Comparison of ENCODE assay signal across 14 cellular contexts in genomic region chr10:30644408-30644861, GRCh38. TPM values are rescaled to one million over a fixed set of nuclear protein-coding genes. Genes with fewer than 3 reads are reported as not detected.
DNase-seq lines count a peak whose midpoint lies in the region; ATAC-seq, FAIRE-seq and TF ChIP-seq lines count a peak whose summit lies in the region.
"Not testable (repeated sequence)": the region's sequence is repeated elsewhere in the genome, so short reads cannot be mapped to it uniquely, and the experiment has no call there.
"Had no signal": no experiment of that assay in that cellular context is flagged by ENCODE, and none has a peak within 500 bp of the region (broad histone marks: within the 10 kb centered on the region; RNA-seq: fewer than 3 reads in every experiment).

No MANE protein-coding gene starts in this region.

- not testable (repeated sequence) for H4K20me1 ChIP-seq in IMR-90 (ENCODE audit: insufficient read depth, low read length); astrocyte (ENCODE audit: insufficient read depth, low read length)

- dilution Hi-C loops in IMR-90 (cut with HindIII; ENCODE audit: low sequenced_read_pairs, unreplicated experiment), result not testable (repeated sequence)

- H2BK20ac ChIP-seq in IMR-90 (ENCODE audit: low read depth, low read length), result peak overlapping the region; percentile 50; the same call in 1 of the 2 replicates

- H3K27ac Mint-ChIP-seq in astrocyte (ENCODE audit: unreplicated experiment); glutamatergic neuron (ENCODE audit: unreplicated experiment): not testable (repeated sequence)

- not testable (repeated sequence) for H3K56ac ChIP-seq in IMR-90 (ENCODE audit: extremely low read depth, insufficient read depth, low read length)

- not testable (repeated sequence) for H3K36me3 ChIP-seq in IMR-90 (ENCODE audit: control insufficient read depth, insufficient read depth, low read length); astrocyte (ENCODE audit: insufficient read depth, low read length); right atrium auricular region; gastrocnemius medialis

- 0 out of 2 replicates have a peak overlapping the region, but pooled peaks have one; percentile 32 for H3K4ac ChIP-seq in IMR-90 (ENCODE audit: low read depth, low read length)

- not testable (repeated sequence) for H4K5ac ChIP-seq in IMR-90 (ENCODE audit: low read depth, low read length)

- H3K27me3 Mint-ChIP-seq in astrocyte (ENCODE audit: low read depth, unreplicated experiment); glutamatergic neuron (ENCODE audit: unreplicated experiment): not testable (repeated sequence)

- H3K9me3 Mint-ChIP-seq in astrocyte (ENCODE audit: unreplicated experiment); glutamatergic neuron (ENCODE audit: unreplicated experiment): not testable (repeated sequence)

- H3K9me3 ChIP-seq in IMR-90 (ENCODE audit: control insufficient read depth, insufficient read depth, low read length); astrocyte (ENCODE audit: insufficient read depth, low read depth, low read length); right atrium auricular region; gastrocnemius medialis: not testable (repeated sequence)

- TF ChIP-seq RAD21 in IMR-90 (IDR thresholded peaks at IDR 0.05; ENCODE audit: low read length), result not testable (repeated sequence)

- intact Hi-C loops in IMR-90 (cut with micrococcal nuclease); gastrocnemius medialis (cut with DNase I; ENCODE audit: low total_unique reads): not testable (repeated sequence)

- CTCF ChIA-PET in IMR-90 (lab: Yijun Ruan, JAX), result not testable (repeated sequence)

- in situ Hi-C loops in IMR-90 (cut with MboI; ENCODE audit: low sequenced_read_pairs); gastrocnemius medialis (cut with MboI; ENCODE audit: low sequenced_read_pairs in 4 of 4): not testable (repeated sequence)

- POLR2A ChIA-PET in IMR-90 (lab: Charles Lee; ENCODE audit: unreplicated experiment), result not testable (repeated sequence)

- H3K27ac ChIP-seq in IMR-90 (ENCODE audit: insufficient read depth, low read length); astrocyte (ENCODE audit: low read depth, low read length): not testable (repeated sequence)
- peak overlapping the region; percentile 64 to 91 for H3K27ac ChIP-seq in right atrium auricular region
- peak overlapping the region; percentile 5 to 83 (median 62) for H3K27ac ChIP-seq in gastrocnemius medialis

- peaks cover 14% of the 10 kb centered on the region for H3K4me1 Mint-ChIP-seq in astrocyte (ENCODE audit: low read depth, unreplicated experiment)
- H3K4me1 Mint-ChIP-seq in glutamatergic neuron (ENCODE audit: low read depth, unreplicated experiment), result peaks cover 34% of the 10 kb centered on the region

- H3K79me1 ChIP-seq in IMR-90 (ENCODE audit: low read depth in 1 of 2, low read length in 2 of 2), result not testable (repeated sequence)

- peak; percentile 8 for DNase-seq in Daoy (ENCODE audit: low read depth)
- DNase-seq in IMR-90; astrocyte (ENCODE audit: low read depth); glutamatergic neuron; right atrium auricular region (ENCODE audit: low spot score); gastrocnemius medialis: not testable (repeated sequence)
- DNase-seq in dermis microvascular lymphatic vessel endothelial cell (ENCODE audit: low read depth in 2 of 2), result peak; percentile 75 to 90
- DNase-seq in lung microvascular endothelial cell (ENCODE audit: low read depth in 2 of 2), result peak; percentile 60 to 86

- FAIRE-seq in astrocyte (lab: Jason Lieb, UNC), result not testable (repeated sequence)

- not testable (repeated sequence) for H3K79me2 ChIP-seq in astrocyte (ENCODE audit: insufficient read depth, low read length)

- not testable (repeated sequence) for H4K8ac ChIP-seq in IMR-90 (ENCODE audit: low read depth in 2 of 2, low read length in 2 of 2)

- H2AK5ac ChIP-seq in IMR-90 (ENCODE audit: low read depth, low read length), result peak overlapping the region; percentile 15; the same call in 1 of the 2 replicates

- not testable (repeated sequence) for H3K9ac ChIP-seq in IMR-90 (ENCODE audit: low read depth, low read length); astrocyte (ENCODE audit: low read length)

- H3K14ac ChIP-seq in IMR-90 (replicated peaks; ENCODE audit: low read depth, low read length), result 0 out of 2 replicates have a peak overlapping the region, but pooled peaks have one; percentile 58

- TF ChIP-seq CTCF in IMR-90 (conservative IDR thresholded peaks at IDR 0.05; ENCODE audit: low read depth, low read length); astrocyte (IDR thresholded peaks at IDR 0.05; ENCODE audit: insufficient read depth, low read depth, low read length); glutamatergic neuron (IDR thresholded peaks at IDR 0.05; ENCODE audit: partially characterized antibody, unreplicated experiment); right atrium auricular region (IDR thresholded peaks at IDR 0.05); gastrocnemius medialis (IDR thresholded peaks at IDR 0.05 in 4 of 5, conservative IDR thresholded peaks at IDR 0.05 in 1 of 5): not testable (repeated sequence)

- not testable (repeated sequence) for TF ChIP-seq POLR2A in IMR-90 (IDR thresholded peaks at IDR 0.05; ENCODE audit: low read depth, low read length); gastrocnemius medialis (IDR thresholded peaks at IDR 0.05)

- not testable (repeated sequence) for H3K4me1 ChIP-seq in IMR-90 (ENCODE audit: control insufficient read depth, insufficient read depth, low read length)
- peaks cover 17% of the 10 kb centered on the region for H3K4me1 ChIP-seq in astrocyte (ENCODE audit: insufficient read depth, low read length)
- peaks cover 0 to 27% of the 10 kb centered on the region in 2 donors for H3K4me1 ChIP-seq in right atrium auricular region
- peaks cover 4 to 20% of the 10 kb centered on the region in 2 donors for H3K4me1 ChIP-seq in gastrocnemius medialis

- not testable (repeated sequence) for H3K23ac ChIP-seq in IMR-90 (ENCODE audit: low read depth, low read length)

- not testable (repeated sequence) for H2BK120ac ChIP-seq in IMR-90 (ENCODE audit: low read depth, low read length)

- H3K4me3 ChIP-seq in IMR-90 (ENCODE audit: insufficient read depth, low read depth, low read length); astrocyte (ENCODE audit: insufficient read depth, low read depth, low read length); right atrium auricular region; gastrocnemius medialis: not testable (repeated sequence)

- not testable (repeated sequence) for BruUV-seq in IMR-90 (replicated peaks; lab: Mats Ljungman, UMichigan)

- not testable (repeated sequence) for H3K36me3 Mint-ChIP-seq in astrocyte (ENCODE audit: low read depth, unreplicated experiment); glutamatergic neuron (ENCODE audit: unreplicated experiment)

- H2AK9ac ChIP-seq in IMR-90 (replicated peaks; ENCODE audit: low read depth, low read length, poor library complexity), result not testable (repeated sequence)

- H3K4me2 ChIP-seq in IMR-90 (ENCODE audit: low read depth, low read length), result not testable (repeated sequence)
- H3K4me2 ChIP-seq in astrocyte (ENCODE audit: low read length), result peak overlapping the region; percentile 73

- H3K4me3 Mint-ChIP-seq in astrocyte (ENCODE audit: unreplicated experiment), result not testable (repeated sequence)
- H3K4me3 Mint-ChIP-seq in glutamatergic neuron (ENCODE audit: unreplicated experiment), result peak overlapping the region; percentile 4

- not testable (repeated sequence) for H4K91ac ChIP-seq in IMR-90 (ENCODE audit: insufficient read depth, low read depth, low read length)

- peak overlapping the region; percentile 70 for H2AFZ ChIP-seq in IMR-90 (replicated peaks; ENCODE audit: low read length, poor library complexity)
- H2AFZ ChIP-seq in astrocyte (ENCODE audit: low read depth, low read length), result not testable (repeated sequence)

- not testable (repeated sequence) for H3K9me1 ChIP-seq in IMR-90 (ENCODE audit: insufficient read depth, low read length)

- H3K27me3 ChIP-seq in IMR-90 (ENCODE audit: control insufficient read depth, insufficient read depth, low read length); astrocyte (ENCODE audit: insufficient read depth, low read length); right atrium auricular region; gastrocnemius medialis: not testable (repeated sequence)

- not testable (repeated sequence) for H3K18ac ChIP-seq in IMR-90 (ENCODE audit: low read depth, low read length)

- WGBS in IMR-90 (ENCODE audit: extremely low coverage in 2 of 2, insufficient read length in 1 of 2), 2 experiments, result no CpG with 5 or more reads among the region's 5 CpGs

- not testable (repeated sequence) for H2BK15ac ChIP-seq in IMR-90 (ENCODE audit: low read depth, low read length)

- not testable (repeated sequence) for H2BK5ac ChIP-seq in IMR-90 (ENCODE audit: low read depth, low read length, poor library complexity, severe bottlenecking)

- ATAC-seq in IMR-90 (ENCODE audit: low read depth), result peak; percentile 30; the same call in 1 of the 2 replicates
- ATAC-seq in gastrocnemius medialis, result not testable (repeated sequence)

RNA-seq across cellular contexts. Expression of gene LYZL2, which starts 14.9 kb away (rescaled TPM):
- not detected in 2 replicates for total RNA-seq in Daoy (2014; rRNA removed; shearing (Covaris generic))
- total RNA-seq in IMR-90 (2012; rRNA removed) (not detected in 2 replicates), astrocyte (not detected in 2 replicates), dermis microvascular lymphatic vessel endothelial cell (not detected in 2 replicates), glutamatergic neuron (ENCODE audit: unreplicated experiment) (not detected), right atrium auricular region (not detected), lung microvascular endothelial cell (not detected in 2 replicates), gastrocnemius medialis (not detected)
- polyA plus RNA-seq in IMR-90 (2012; rRNA removed), result not detected in 2 replicates
- not detected in 2 replicates for polyA plus RNA-seq in IMR-90 (2012; cell fraction: cytosol; rRNA removed)
- not detected in 2 replicates for polyA plus RNA-seq in IMR-90 (2012; cell fraction: nucleus; rRNA removed; ENCODE audit: low replicate concordance)
- total RNA-seq: CD4-positive, alpha-beta T cell; G401; H9; HT-29; OCI-LY7; Peyer's patch had no signal
